Comparison of ENCODE assay signal across 14 cellular contexts in genomic region chr4:183821090-183821853, GRCh38.
DNase-seq lines count a peak whose midpoint lies in the region; ATAC-seq and TF ChIP-seq lines count a peak whose summit lies in the region.
"Had no signal": no experiment of that assay in that cellular context is flagged by ENCODE, and none has a peak within 500 bp of the region (broad histone marks: within the 10 kb centered on the region; RNA-seq: fewer than 3 reads in every experiment).

No MANE protein-coding gene starts in this region.

- intact Hi-C loops in colonic mucosa (cut with DNase I): no loop called here

- TF ChIP-seq CTCF in mesothelial cell of epicardium (IDR thresholded peaks at IDR 0.05; ENCODE audit: unreplicated experiment) (no peak), colonic mucosa (IDR thresholded peaks at IDR 0.05) (no peak)

- H3K4me1 Mint-ChIP-seq in mesothelial cell of epicardium: peaks cover 6% of the 10 kb centered on the region
- no peaks in the 10 kb centered on the region for H3K4me1 Mint-ChIP-seq in immature natural killer cell

- ATAC-seq in HG03354 (IDR thresholded peaks at IDR 0.05; ENCODE audit: poor library complexity, severe bottlenecking, unreplicated experiment): no peak
- ATAC-seq: GM12878, Right ventricle myocardium inferior had no signal

- no peak overlapping the region for H3K27ac ChIP-seq in colonic mucosa
- H3K27ac ChIP-seq: C4-2B, SK-N-MC had no signal

- H3K9ac ChIP-seq in colonic mucosa (ENCODE audit: low read depth in 2 of 2, low read length in 2 of 2): no peak overlapping the region

- no peaks in the 10 kb centered on the region for H3K27me3 ChIP-seq in colonic mucosa

- H3K9me3 ChIP-seq in colonic mucosa: no peaks in the 10 kb centered on the region

- H3K4me3 Mint-ChIP-seq in mesothelial cell of epicardium (no peak overlapping the region), immature natural killer cell (no peak overlapping the region)
- H3K4me3 Mint-ChIP-seq: H9 had no signal

- H3K4me3 ChIP-seq in colonic mucosa: no peak overlapping the region
- H3K4me3 ChIP-seq: GM12878, SK-N-MC had no signal

- H3K36me3 ChIP-seq in colonic mucosa: no peaks in the 10 kb centered on the region

- no peaks in the 10 kb centered on the region for H3K27me3 Mint-ChIP-seq in mesothelial cell of epicardium (ENCODE audit: low read depth)
- peaks cover 0 to 8% (median 3%) of the 10 kb centered on the region in 3 donors for H3K27me3 Mint-ChIP-seq in immature natural killer cell (ENCODE audit: low read depth in 3 of 3)

- DNase-seq in NCI-H748 (lab: John Stamatoyannopoulos, UW; ENCODE audit: unreplicated experiment) (peak; percentile 5), NCI-H748 treated with DMSO at 0.1 percent for 48 hours (lab: John Stamatoyannopoulos, UW) (no peak), NCI-H2171 treated with DMSO at 0.1 percent for 48 hours (lab: John Stamatoyannopoulos, UW) (peak; percentile 76), mesothelial cell of epicardium (ENCODE audit: low spot score in 2 of 2, unreplicated experiment in 2 of 2) (no peak), colonic mucosa (no peak), immature natural killer cell (no peak), NCI-H2227 (lab: John Stamatoyannopoulos, UW; ENCODE audit: unreplicated experiment) (no peak)
- DNase-seq: H9, MV-4-11 had no signal

- peaks cover 16% of the 10 kb centered on the region for H3K36me3 Mint-ChIP-seq in mesothelial cell of epicardium
- no peaks in the 10 kb centered on the region for H3K36me3 Mint-ChIP-seq in immature natural killer cell

- no peaks in the 10 kb centered on the region for H3K4me1 ChIP-seq in colonic mucosa

- H3K27ac Mint-ChIP-seq in mesothelial cell of epicardium: peak overlapping the region; percentile 66
- peak overlapping the region in 1 of 6 donors; percentile 40 for H3K27ac Mint-ChIP-seq in immature natural killer cell

- H3K9me3 Mint-ChIP-seq in mesothelial cell of epicardium (peaks cover under 1% of the 10 kb centered on the region), immature natural killer cell (no peaks in the 10 kb centered on the region)

Comparison
In these comparisons a context has a peak if more than half of its experiments do, and no peak if none do; other contexts are left out.
1. DNase-seq: peak in NCI-H748 (single experiment) and NCI-H2171 treated with DMSO at 0.1 percent for 48 hours (single experiment); none in NCI-H748 treated with DMSO at 0.1 percent for 48 hours (single experiment), mesothelial cell of epicardium (0 of 2), colonic mucosa (single experiment), immature natural killer cell (0 of 3) and NCI-H2227 (single experiment).